In genomic region chr12:68223067-68223747, GRCh38 we compare ENCODE assay signal across 8 cellular contexts. TPM values are rescaled to one million over a fixed set of nuclear protein-coding genes. Genes with fewer than 3 reads are reported as not detected.
A peak's percentile ranks its signal among the peaks of the same experiment; 100 is the strongest.
DNase-seq lines count a peak whose midpoint lies in the region; ATAC-seq and TF ChIP-seq lines count a peak whose summit lies in the region.

No MANE protein-coding gene starts in this region.

- TF ChIP-seq CTCF in AG04449 (IDR thresholded peaks at IDR 0.05; ENCODE audit: insufficient read depth, low read length, missing control alignments): peak; percentile 80

- POLR2A ChIA-PET in AG04449 (lab: Yijun Ruan, JAX): no interaction called here

- no peak overlapping the region; the same call in 1 of the 2 replicates for H3K4me3 ChIP-seq in AG04449 (ENCODE audit: low read depth, low read length)

- peak; percentile 47 for DNase-seq in AG04449 (ENCODE audit: low read depth, low spot score)
- DNase-seq in NCI-H345 treated with DMSO at 0.1 percent for 48 hours (lab: John Stamatoyannopoulos, UW; ENCODE audit: unreplicated experiment): peak; percentile 91
- DNase-seq in activated CD4-positive, CD25-positive, alpha-beta regulatory T cell treated with anti-CD3 and anti-CD28 coated beads, Interleukin-2, amount 50 U/mL, for 72 hours: peak; percentile 64
- peak; percentile 31 for DNase-seq in cerebellum (ENCODE audit: low spot score)
- DNase-seq in left lobe of liver (ENCODE audit: low spot score): peak; percentile 78
- DNase-seq in stimulated activated CD4-positive, alpha-beta T cell treated with anti-CD3 and anti-CD28 coated beads, Interleukin-4, amount 100 ng/mL, for 24 hours: peak; percentile 77

- CTCF ChIA-PET in AG04449 (lab: Yijun Ruan, JAX): interaction anchor here (0.6 to 6.1 kb wide), 55 partner anchors 8 to 868 kb away, joined by 3 to 212 read pairs (median 5); partner anchors contain the start of gene MDM1

- ATAC-seq in GM18870 (IDR thresholded peaks at IDR 0.05; ENCODE audit: unreplicated experiment) (peak; percentile 96), HG03159 (IDR thresholded peaks at IDR 0.05; ENCODE audit: unreplicated experiment) (peak; percentile 83), left lobe of liver (peak; percentile 100)

RNA-seq across cellular contexts. Expression of gene IL26, which starts 2.4 kb away (rescaled TPM):
- total RNA-seq in cerebellum (not detected), left lobe of liver (not detected)

RNA-seq across cellular contexts. Expression of gene IL22, which starts 30.2 kb away (rescaled TPM):
- 0.82 TPM for total RNA-seq in cerebellum
- total RNA-seq in left lobe of liver: not detected

Comparison
In these comparisons a context has a peak if more than half of its experiments do, and no peak if none do; other contexts are left out.
1. DNase-seq: peak in every context shown above with its lines; median percentile 91 in NCI-H345 treated with DMSO at 0.1 percent for 48 hours; 78 in left lobe of liver; 77 in stimulated activated CD4-positive, alpha-beta T cell treated with anti-CD3 and anti-CD28 coated beads, Interleukin-4, amount 100 ng/mL, for 24 hours; 64 in activated CD4-positive, CD25-positive, alpha-beta regulatory T cell treated with anti-CD3 and anti-CD28 coated beads, Interleukin-2, amount 50 U/mL, for 72 hours; 47 in AG04449; 31 in cerebellum.